2 cellular contexts compared by ENCODE assay signal in genomic region chr16:54923055-54923473, GRCh38.
TF ChIP-seq lines count a peak whose summit lies in the region.

No MANE protein-coding gene starts in this region.

TF ChIP-seq in SK-N-SH, 30 proteins besides CTCF, POLR2A, EP300 and RAD21 (continued from another document):
- no peak for TF ChIP-seq REST (IDR thresholded peaks at IDR 0.05; ENCODE audit: low read depth, low read length)
- TF ChIP-seq NRF1 (IDR thresholded peaks at IDR 0.05; ENCODE audit: low read depth, low read length) = no peak
- TF ChIP-seq ELF1 (IDR thresholded peaks at IDR 0.05) = no peak
- TF ChIP-seq SIN3A (IDR thresholded peaks at IDR 0.05; ENCODE audit: borderline replicate concordance, low read depth, low read length) = no peak
- no peak for TF ChIP-seq EZH2phosphoT487 (IDR thresholded peaks at IDR 0.05; ENCODE audit: borderline replicate concordance, low read depth)
- TF ChIP-seq RCOR1 (IDR thresholded peaks at IDR 0.05; ENCODE audit: low read length) = no peak
- TF ChIP-seq RFX5 (IDR thresholded peaks at IDR 0.05; ENCODE audit: low read length) = no peak
- TF ChIP-seq IRF3 (IDR thresholded peaks at IDR 0.05; ENCODE audit: low read depth, low read length) = no peak
- no peak for TF ChIP-seq GATA2 (CRISPR knock-in tag; IDR thresholded peaks at IDR 0.05)
- no peak for TF ChIP-seq MEF2A (IDR thresholded peaks at IDR 0.05; ENCODE audit: borderline replicate concordance, low read depth)
- no peak for TF ChIP-seq MXI1 (IDR thresholded peaks at IDR 0.05; ENCODE audit: low read depth, low read length)
- no peak for TF ChIP-seq TAF1 (IDR thresholded peaks at IDR 0.05; ENCODE audit: borderline replicate concordance, low read depth, low read length)
- no peak for TF ChIP-seq USF2 (IDR thresholded peaks at IDR 0.05; ENCODE audit: borderline replicate concordance, low read depth, low read length)
- no peak for TF ChIP-seq ZBTB33 (IDR thresholded peaks at IDR 0.05; ENCODE audit: borderline replicate concordance, low read depth)
- TF ChIP-seq NFIC (IDR thresholded peaks at IDR 0.05; ENCODE audit: borderline replicate concordance) = no peak

TF ChIP-seq in SK-N-SH treated with all-trans-retinoic acid at 6 μM for 48 hours, 23 proteins besides CTCF, POLR2A, EP300 and RAD21 (continued from another document):
- TF ChIP-seq PATZ1 (CRISPR knock-in tag; IDR thresholded peaks at IDR 0.05; ENCODE audit: borderline replicate concordance) (no peak), ESRRG (CRISPR knock-in tag; IDR thresholded peaks at IDR 0.05) (no peak), TCF4 (CRISPR knock-in tag; IDR thresholded peaks at IDR 0.05; ENCODE audit: borderline replicate concordance) (no peak), SNAI2 (CRISPR knock-in tag; IDR thresholded peaks at IDR 0.05) (no peak), CSDC2 (CRISPR knock-in tag; IDR thresholded peaks at IDR 0.05) (no peak), CREB5 (CRISPR knock-in tag; IDR thresholded peaks at IDR 0.05; ENCODE audit: low read depth) (no peak), ZNF565 (CRISPR knock-in tag; conservative IDR thresholded peaks at IDR 0.05; ENCODE audit: low read depth) (no peak), ZFP3 (CRISPR knock-in tag; IDR thresholded peaks at IDR 0.05) (no peak), ZC3H10 (CRISPR knock-in tag; IDR thresholded peaks at IDR 0.05) (no peak), CSRNP3 (CRISPR knock-in tag; IDR thresholded peaks at IDR 0.05) (no peak), TSHZ2 (CRISPR knock-in tag; IDR thresholded peaks at IDR 0.05) (no peak), RARB (CRISPR knock-in tag; IDR thresholded peaks at IDR 0.05) (no peak)
